ENCODE assay signal across 8 cellular contexts in genomic region chr2:6864938-6865345, GRCh38.
A peak's percentile ranks its signal among the peaks of the same experiment; 100 is the strongest.
DNase-seq lines count a peak whose midpoint lies in the region; ATAC-seq lines count a peak whose summit lies in the region.

No MANE protein-coding gene starts in this region.

- H3K36me3 Mint-ChIP-seq in stimulated activated memory B cell treated with anti-CD40 and anti-IgM and Interleukin-4, amounts not matched to agents 10 μg/mL and 1 μg/mL and 100 μg/mL, for 72 hours, result peaks cover 25% of the 10 kb centered on the region

- H3K27me3 Mint-ChIP-seq in stimulated activated memory B cell treated with anti-CD40 and anti-IgM and Interleukin-4, amounts not matched to agents 10 μg/mL and 1 μg/mL and 100 μg/mL, for 72 hours, result no peaks in the 10 kb centered on the region

- no peak overlapping the region for H3K27ac Mint-ChIP-seq in stimulated activated memory B cell treated with anti-CD40 and anti-IgM and Interleukin-4, amounts not matched to agents 10 μg/mL and 1 μg/mL and 100 μg/mL, for 72 hours

- peaks cover 8% of the 10 kb centered on the region for H3K4me1 Mint-ChIP-seq in stimulated activated memory B cell treated with anti-CD40 and anti-IgM and Interleukin-4, amounts not matched to agents 10 μg/mL and 1 μg/mL and 100 μg/mL, for 72 hours

- peak; percentile 13 for DNase-seq in stimulated activated CD4-positive, alpha-beta T cell treated with anti-CD3 and anti-CD28 coated beads, Interleukin-4, amount 100 ng/mL, for 24 hours
- no peak for DNase-seq in stimulated activated CD4-positive, alpha-beta T cell treated with anti-CD3 and anti-CD28 coated beads, Interleukin-2, amount 100 ng/mL, for 48 hours
- DNase-seq in activated gamma-delta T cell (lab: John Stamatoyannopoulos, UW) (peak; percentile 40), NK-92 (lab: John Stamatoyannopoulos, UW; ENCODE audit: unreplicated experiment) (no peak), dedifferentiated amniotic fluid mesenchymal stem cell (ENCODE audit: extremely low spot score) (no peak)

- peaks cover 9% of the 10 kb centered on the region for H3K9me3 Mint-ChIP-seq in stimulated activated memory B cell treated with anti-CD40 and anti-IgM and Interleukin-4, amounts not matched to agents 10 μg/mL and 1 μg/mL and 100 μg/mL, for 72 hours

- ATAC-seq in HG03354 (IDR thresholded peaks at IDR 0.05; ENCODE audit: poor library complexity, severe bottlenecking, unreplicated experiment), result peak; percentile 26
- peak; percentile 14 for ATAC-seq in stimulated activated memory B cell treated with anti-CD40 and anti-IgM and Interleukin-4, amounts not matched to agents 10 μg/mL and 1 μg/mL and 100 μg/mL, for 72 hours

- peak overlapping the region; percentile 40 for H3K4me3 ChIP-seq in iPS-11a (ENCODE audit: low read depth, low read length)

- H3K4me3 Mint-ChIP-seq in stimulated activated memory B cell treated with anti-CD40 and anti-IgM and Interleukin-4, amounts not matched to agents 10 μg/mL and 1 μg/mL and 100 μg/mL, for 72 hours, result peak overlapping the region; percentile 44

Comparison
In these comparisons a context has a peak if more than half of its experiments do, and no peak if none do; other contexts are left out.
1. DNase-seq: peak in stimulated activated CD4-positive, alpha-beta T cell treated with anti-CD3 and anti-CD28 coated beads, Interleukin-4, amount 100 ng/mL, for 24 hours (single experiment) and activated gamma-delta T cell (single experiment); none in stimulated activated CD4-positive, alpha-beta T cell treated with anti-CD3 and anti-CD28 coated beads, Interleukin-2, amount 100 ng/mL, for 48 hours (0 of 2), NK-92 (single experiment) and dedifferentiated amniotic fluid mesenchymal stem cell (single experiment).